ENCODE assay signal across 12 cellular contexts in genomic region chr19:2138061-2138728, GRCh38.
"Had no signal": no experiment of that assay in that cellular context is flagged by ENCODE, and none has a peak within 500 bp of the region (broad histone marks: within the 10 kb centered on the region; RNA-seq: fewer than 3 reads in every experiment).

No MANE protein-coding gene starts in this region.

- H3K27ac Mint-ChIP-seq: activated CD4-positive, alpha-beta memory T cell treated with anti-CD3 and anti-CD28 coated beads for 36 hours; activated naive CD8-positive, alpha-beta T cell treated with anti-CD3 and anti-CD28 coated beads, Interleukin-2, amount 50 U/mL, for 24 hours; immature natural killer cell; natural killer cell treated with Interleukin-12 subunit alpha and Interleukin-12 subunit beta and Interleukin-15 and Interleukin-18, amount 100 ng/mL, for 72 hours; T-helper 2 cell treated with Interferon-gamma antibody and Interleukin-4, amounts not matched to agents 5 μg/mL and 100 μg/mL, for 36 hours had no signal

- H3K27me3 ChIP-seq: ovary, tibial artery had no signal

- ATAC-seq: activated CD4-positive, CD25-positive, alpha-beta regulatory T cell treated with anti-CD3 and anti-CD28 coated beads, Interleukin-2, amount 50 U/mL, for 24 hours; activated naive CD8-positive, alpha-beta T cell treated with anti-CD3 and anti-CD28 coated beads, Interleukin-2, amount 50 U/mL, for 24 hours; natural killer cell treated with Interleukin-12 subunit alpha and Interleukin-12 subunit beta and Interleukin-15 and Interleukin-18, amount 100 ng/mL, for 72 hours had no signal

- H3K4me3 ChIP-seq: ovary, skin epidermis, tibial artery had no signal

- H3K4me3 Mint-ChIP-seq: activated CD4-positive, alpha-beta memory T cell treated with anti-CD3 and anti-CD28 coated beads for 36 hours; activated naive CD8-positive, alpha-beta T cell treated with anti-CD3 and anti-CD28 coated beads, Interleukin-2, amount 50 U/mL, for 24 hours; immature natural killer cell; natural killer cell treated with Interleukin-12 subunit alpha and Interleukin-12 subunit beta and Interleukin-15 and Interleukin-18, amount 100 ng/mL, for 72 hours; T-helper 2 cell treated with Interferon-gamma antibody and Interleukin-4, amounts not matched to agents 5 μg/mL and 100 μg/mL, for 36 hours had no signal

- H3K9me3 Mint-ChIP-seq: activated CD4-positive, alpha-beta memory T cell treated with anti-CD3 and anti-CD28 coated beads for 36 hours; activated naive CD8-positive, alpha-beta T cell treated with anti-CD3 and anti-CD28 coated beads, Interleukin-2, amount 50 U/mL, for 24 hours; immature natural killer cell; natural killer cell treated with Interleukin-12 subunit alpha and Interleukin-12 subunit beta and Interleukin-15 and Interleukin-18, amount 100 ng/mL, for 72 hours; T-helper 2 cell treated with Interferon-gamma antibody and Interleukin-4, amounts not matched to agents 5 μg/mL and 100 μg/mL, for 36 hours had no signal

- H3K36me3 Mint-ChIP-seq: natural killer cell treated with Interleukin-12 subunit alpha and Interleukin-12 subunit beta and Interleukin-15 and Interleukin-18, amount 100 ng/mL, for 72 hours had no signal

- H3K27me3 Mint-ChIP-seq: activated CD4-positive, alpha-beta memory T cell treated with anti-CD3 and anti-CD28 coated beads for 36 hours; activated naive CD8-positive, alpha-beta T cell treated with anti-CD3 and anti-CD28 coated beads, Interleukin-2, amount 50 U/mL, for 24 hours; natural killer cell treated with Interleukin-12 subunit alpha and Interleukin-12 subunit beta and Interleukin-15 and Interleukin-18, amount 100 ng/mL, for 72 hours had no signal

- H3K27ac ChIP-seq: ovary, tibial artery had no signal

- H3K9me3 ChIP-seq: ovary, tibial artery had no signal

- H3K36me3 ChIP-seq: ovary had no signal

- DNase-seq: activated CD4-positive, alpha-beta memory T cell treated with anti-CD3 and anti-CD28 coated beads for 36 hours; activated naive CD8-positive, alpha-beta T cell treated with anti-CD3 and anti-CD28 coated beads, Interleukin-2, amount 50 U/mL, for 24 hours; cortex of kidney; erythroblast; immature natural killer cell; ovary; SW 1271; tibial artery had no signal
